1 cellular context compared by ENCODE assay signal in genomic region chr1:163874070-163874469, GRCh38.
TF ChIP-seq lines count a peak whose summit lies in the region.

No MANE protein-coding gene starts in this region.

TF ChIP-seq in HCT116, 20 proteins besides CTCF, POLR2A, EP300 and RAD21:
- TF ChIP-seq JUND (IDR thresholded peaks at IDR 0.05) (no peak), ZFX (IDR thresholded peaks at IDR 0.05) (no peak), SIN3A (IDR thresholded peaks at IDR 0.05; ENCODE audit: low read depth) (no peak), SRF (IDR thresholded peaks at IDR 0.05; ENCODE audit: low read depth) (no peak), EZH2phosphoT487 (IDR thresholded peaks at IDR 0.05; ENCODE audit: borderline replicate concordance) (no peak), FOSL1 (IDR thresholded peaks at IDR 0.05; ENCODE audit: low read depth) (no peak), EGR1 (IDR thresholded peaks at IDR 0.05; ENCODE audit: low read depth) (no peak), POLR2AphosphoS5 (IDR thresholded peaks at IDR 0.05; ENCODE audit: low read depth, low read length) (no peak), CBX3 (IDR thresholded peaks at IDR 0.05; ENCODE audit: low read depth) (no peak), YY1 (IDR thresholded peaks at IDR 0.05; ENCODE audit: extremely low read depth, insufficient replicate concordance, low read depth, low read length) (no peak), REST (IDR thresholded peaks at IDR 0.05; ENCODE audit: low read depth) (no peak), ZNF274 (IDR thresholded peaks at IDR 0.05; ENCODE audit: low read depth, low read length) (no peak), MAX (IDR thresholded peaks at IDR 0.05) (no peak), EZH2 (IDR thresholded peaks at IDR 0.05) (no peak), CEBPB (IDR thresholded peaks at IDR 0.05; ENCODE audit: low read depth) (no peak), SP1 (IDR thresholded peaks at IDR 0.05; ENCODE audit: low read depth) (no peak), ZBTB33 (IDR thresholded peaks at IDR 0.05; ENCODE audit: extremely low read depth, insufficient replicate concordance, low read length) (no peak)
